8 cellular contexts compared by ENCODE assay signal in the genomic region with DNA sequence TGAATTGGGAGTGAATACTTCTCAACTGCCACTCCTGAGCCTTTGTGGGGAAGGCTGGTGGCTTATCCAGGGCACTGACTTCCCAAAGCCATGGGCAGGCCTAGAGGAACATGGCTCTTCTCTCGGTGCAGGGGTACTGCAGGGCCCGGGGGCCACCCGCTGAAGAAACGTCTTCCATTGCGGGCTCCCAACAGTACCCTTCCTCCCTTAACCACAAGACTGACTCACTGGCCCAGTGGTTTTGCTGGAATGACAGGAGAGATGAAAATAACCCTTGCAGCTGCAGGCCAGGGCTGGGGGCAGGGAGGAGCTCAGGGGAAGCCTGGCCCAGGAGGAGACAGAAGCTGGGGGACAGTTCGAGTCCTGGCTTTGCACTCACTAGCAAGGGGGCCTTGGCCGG.
DNase-seq lines count a peak whose midpoint lies in the region.

No MANE protein-coding gene starts in this region.

- DNase-seq in AG08395 (ENCODE audit: low spot score) (peak; percentile 92), Kasumi-1 (lab: John Stamatoyannopoulos, UW) (peak; percentile 61 to 77), amniotic stem cell (lab: John Stamatoyannopoulos, UW) (peak; percentile 72), kidney tubule cell (ENCODE audit: low spot score) (peak; percentile 92), COLO668 (lab: John Stamatoyannopoulos, UW; ENCODE audit: unreplicated experiment) (no peak), putamen (ENCODE audit: low spot score) (no peak), activated gamma-delta T cell (lab: John Stamatoyannopoulos, UW) (no peak), NCI-H2171 (lab: John Stamatoyannopoulos, UW) (no peak)

Comparison
In these comparisons a context has a peak if more than half of its experiments do, and no peak if none do; other contexts are left out.
1. DNase-seq: peak in AG08395 (single experiment), Kasumi-1 (2 of 2), amniotic stem cell (single experiment) and kidney tubule cell (single experiment); none in COLO668 (single experiment), putamen (single experiment), activated gamma-delta T cell (single experiment) and NCI-H2171 (single experiment).